In the genomic region with DNA sequence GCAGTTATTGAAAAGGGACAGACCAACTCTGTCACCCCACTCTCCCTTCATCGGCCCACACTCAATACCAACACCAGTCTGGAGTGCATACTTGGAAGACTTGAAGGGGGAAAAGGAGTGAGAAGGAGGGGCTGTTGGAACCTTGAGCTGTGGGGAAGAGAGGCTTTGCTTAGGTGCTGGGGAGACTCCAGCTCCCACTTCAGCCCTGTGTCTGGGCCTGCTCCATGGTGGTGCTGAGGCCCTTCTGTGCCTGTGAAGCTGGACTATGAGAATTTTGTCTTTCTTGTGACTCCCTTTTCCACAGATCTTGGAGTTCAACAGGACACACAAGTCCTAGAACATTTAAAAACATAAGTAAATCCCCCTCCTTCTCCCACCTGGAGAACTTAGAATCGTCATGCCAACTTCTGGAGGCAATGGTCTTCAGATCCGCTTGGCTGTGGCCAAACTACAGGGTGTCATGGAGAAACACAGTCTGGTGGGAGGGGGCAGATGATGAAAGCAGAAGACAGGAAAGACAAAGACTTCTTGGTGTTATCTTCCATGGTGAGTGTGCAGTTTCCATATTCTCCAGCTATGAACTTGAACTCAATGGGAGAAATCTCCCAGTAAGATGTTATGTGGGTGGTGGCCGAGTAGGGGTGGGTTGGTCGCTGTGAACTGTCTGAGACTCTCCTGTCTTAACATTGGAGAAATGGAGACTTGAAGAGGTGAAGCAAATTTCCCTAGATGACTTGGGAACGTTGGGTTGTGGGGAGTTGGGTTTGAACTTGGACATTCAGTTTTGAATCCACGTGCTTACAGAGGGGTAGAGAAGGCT, we compare ENCODE assay signal across 14 cellular contexts. TPM values are rescaled to one million over a fixed set of nuclear protein-coding genes. Genes with fewer than 3 reads are reported as not detected.
"Had no signal": no experiment of that assay in that cellular context is flagged by ENCODE, and none has a peak within 500 bp of the region (broad histone marks: within the 10 kb centered on the region; RNA-seq: fewer than 3 reads in every experiment).

No MANE protein-coding gene starts in this region.

- H3K4me3 ChIP-seq: heart left ventricle, left ventricle myocardium inferior, skin epidermis, uterus had no signal

- H3K27ac Mint-ChIP-seq: activated B cell treated with CpG ODN at 0.5 μM for 24 hours; activated naive CD8-positive, alpha-beta T cell; activated T-helper 1 cell treated with anti-CD3 and anti-CD28 coated beads, Interleukin-12 subunit alpha, Interleukin-12 subunit beta, Interleukin-2, Interleukin-4 antibody, amounts not matched to agents 30 ng/mL and 10 ng/mL and 1 ng/mL, durations not matched to agents 14 hours and 24 hours and 36 hours had no signal

- H3K4me3 Mint-ChIP-seq: activated B cell treated with CpG ODN at 0.5 μM for 24 hours; activated naive CD8-positive, alpha-beta T cell; activated T-helper 1 cell treated with anti-CD3 and anti-CD28 coated beads, Interleukin-12 subunit alpha, Interleukin-12 subunit beta, Interleukin-2, Interleukin-4 antibody, amounts not matched to agents 30 ng/mL and 10 ng/mL and 1 ng/mL, durations not matched to agents 14 hours and 24 hours and 36 hours had no signal

- H3K4me2 ChIP-seq: SK-N-SH had no signal

- H3K27ac ChIP-seq: heart left ventricle, left ventricle myocardium inferior, uterus had no signal

- DNase-seq: activated B cell treated with CpG ODN at 0.5 μM for 24 hours; activated CD4-positive, alpha-beta T cell treated with anti-CD3 and anti-CD28 coated beads, Interleukin-2, amount 50 U/mL, for 1 hour; anterior cingulate cortex; foreskin melanocyte; heart left ventricle; kidney; left ventricle myocardium inferior; SK-N-SH; stimulated activated CD4-positive, alpha-beta T cell treated with anti-CD3 and anti-CD28 coated beads, Interleukin-4, amount 100 ng/mL, for 4 hours; T-helper 1 cell; uterus had no signal

- H3K9me3 Mint-ChIP-seq: activated B cell treated with CpG ODN at 0.5 μM for 24 hours; activated T-helper 1 cell treated with anti-CD3 and anti-CD28 coated beads, Interleukin-12 subunit alpha, Interleukin-12 subunit beta, Interleukin-2, Interleukin-4 antibody, amounts not matched to agents 30 ng/mL and 10 ng/mL and 1 ng/mL, durations not matched to agents 14 hours and 24 hours and 36 hours had no signal

- H3K9me3 ChIP-seq: heart left ventricle, left ventricle myocardium inferior, SK-N-SH, uterus had no signal

- H3K36me3 ChIP-seq: heart left ventricle, left ventricle myocardium inferior, uterus had no signal

- ATAC-seq: heart left ventricle had no signal

- H3K27me3 ChIP-seq: uterus had no signal

- H3K9ac ChIP-seq: SK-N-SH had no signal

RNA-seq across cellular contexts. Expression of a gene that starts 18.4 kb away (rescaled TPM):
- total RNA-seq: activated B cell treated with CpG ODN at 0.5 μM for 24 hours had no signal
- polyA plus RNA-seq: SK-N-SH had no signal
